Comparison of ENCODE assay signal across 8 cellular contexts in genomic region chr11:64007160-64007628, GRCh38. TPM values are rescaled to one million over a fixed set of nuclear protein-coding genes. Genes with fewer than 3 reads are reported as not detected.
DNase-seq lines count a peak whose midpoint lies in the region; ATAC-seq and TF ChIP-seq lines count a peak whose summit lies in the region.

No MANE protein-coding gene starts in this region.

- no peaks in the 10 kb centered on the region for H3K36me3 ChIP-seq in heart right ventricle

- no peaks in the 10 kb centered on the region for H3K9me3 ChIP-seq in heart right ventricle

- intact Hi-C loops in heart right ventricle (cut with DNase I) (no loop called here), sciatic nerve (cut with DNase I) (no loop called here)

- H3K4me1 ChIP-seq in heart right ventricle: peaks cover under 1 to 36% (median 21%) of the 10 kb centered on the region in 9 donors

- peak overlapping the region in 8 of 10 donors; percentile 2 to 57 (median 38) for H3K27ac ChIP-seq in heart right ventricle

- DNase-seq in SW480 (ENCODE audit: low spot score): peak; percentile 66
- no peak for DNase-seq in heart right ventricle
- DNase-seq in sciatic nerve (ENCODE audit: low spot score): peak; percentile 69
- DNase-seq in activated CD8-positive, alpha-beta memory T cell treated with anti-CD3 and anti-CD28 coated beads for 24 hours: no peak
- DNase-seq in RPMI8226: no peak
- DNase-seq in NCI-H1105 (lab: John Stamatoyannopoulos, UW): no peak

- peaks cover 0 to 59% (median 0%) of the 10 kb centered on the region in 7 donors for H3K27me3 ChIP-seq in heart right ventricle

- WGBS in heart right ventricle, 2 donors: 25 to 32% methylated on average over 27 of the region's 27 CpGs

- ATAC-seq in heart right ventricle (peak; percentile 14 to 42 (median 32)), sciatic nerve (peak; percentile 56), GM19324 (IDR thresholded peaks at IDR 0.05; ENCODE audit: low FRiP score, unreplicated experiment) (no peak)

- TF ChIP-seq CTCF in GM12874 (IDR thresholded peaks at IDR 0.05; ENCODE audit: insufficient read depth, low read depth, low read length): 0 out of 2 replicates have a peak, but pooled peaks have one; percentile 11
- TF ChIP-seq CTCF in heart right ventricle (IDR thresholded peaks at IDR 0.05): no peak

- H3K4me3 ChIP-seq in heart right ventricle: peak overlapping the region in 9 of 10 donors; percentile 28 to 54 (median 45)

RNA-seq across cellular contexts. Expression of gene OTUB1, which starts 21.0 kb away (rescaled TPM):
- total RNA-seq in heart right ventricle (10 to 100 TPM; 47.0 to 58.2 (median 49.8) TPM), sciatic nerve (38.7 TPM)
- polyA plus RNA-seq in heart right ventricle: 10 to 100 TPM; 34.9 to 87.0 TPM

RNA-seq across cellular contexts. Expression of gene FLRT1, which starts 28.5 kb away (rescaled TPM):
- total RNA-seq in heart right ventricle: under 1 TPM; 0.17 to 0.83 (median 0.39) TPM
- under 1 TPM; 0.22 to 0.44 TPM for polyA plus RNA-seq in heart right ventricle
- 3.5 TPM for total RNA-seq in sciatic nerve

RNA-seq across cellular contexts. Expression of gene COX8A, which starts 32.8 kb away (rescaled TPM):
- total RNA-seq in heart right ventricle (1,000 to 10,000 TPM in 6 of 10 donors, 100 to 1,000 TPM in 4; 868 to 1,274 (median 1,041) TPM), sciatic nerve (118 TPM)
- polyA plus RNA-seq in heart right ventricle: 1,000 to 10,000 TPM; 1,312 to 2,481 TPM

Comparison
In these comparisons a context has a peak if more than half of its experiments do, and no peak if none do; other contexts are left out.
1. DNase-seq: peak in SW480 (single experiment) and sciatic nerve (single experiment); none in heart right ventricle (0 of 2), activated CD8-positive, alpha-beta memory T cell treated with anti-CD3 and anti-CD28 coated beads for 24 hours (single experiment), RPMI8226 (single experiment) and NCI-H1105 (single experiment).